In the genomic region with DNA sequence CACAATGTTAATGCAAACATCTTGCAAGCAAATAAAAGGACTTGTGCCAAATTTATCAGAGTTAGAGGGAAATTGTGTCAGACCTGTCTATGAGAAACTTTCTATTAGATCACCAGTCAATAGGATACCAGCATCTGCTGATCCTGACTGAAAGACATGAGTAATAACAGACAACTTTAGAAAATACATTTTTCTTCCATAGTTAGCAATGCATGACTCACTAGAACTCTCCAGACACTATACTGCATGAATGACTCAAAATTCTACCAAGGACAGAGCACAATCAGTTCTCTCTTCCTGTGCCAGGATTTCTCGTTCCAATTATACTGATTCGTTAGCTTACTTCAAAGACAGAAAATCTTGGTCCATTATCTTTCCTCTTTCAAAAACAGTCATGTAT, we compare ENCODE assay signal across 9 cellular contexts.
A peak's percentile ranks its signal among the peaks of the same experiment; 100 is the strongest.
DNase-seq lines count a peak whose midpoint lies in the region; ATAC-seq lines count a peak whose summit lies in the region.
"Had no signal": no experiment of that assay in that cellular context is flagged by ENCODE, and none has a peak within 500 bp of the region (broad histone marks: within the 10 kb centered on the region; RNA-seq: fewer than 3 reads in every experiment).

No MANE protein-coding gene starts in this region.

- ATAC-seq in GM18508 (IDR thresholded peaks at IDR 0.05; ENCODE audit: insufficient read depth, unreplicated experiment) = peak; percentile 65
- peak; percentile 77 for ATAC-seq in HG02798 (IDR thresholded peaks at IDR 0.05; ENCODE audit: poor library complexity, unreplicated experiment)

- DNase-seq in SK-MEL-5 (ENCODE audit: low read depth, low spot score) (peak; percentile 73), kidney tubule cell (ENCODE audit: low spot score) (peak; percentile 88), MG63 (no peak), NCI-H526 (lab: John Stamatoyannopoulos, UW) (no peak), cerebellar nuclear complex (lab: John Stamatoyannopoulos, UW) (no peak)
- no peak for DNase-seq in effector memory CD4-positive, alpha-beta T cell

- H3K36me3 ChIP-seq in MG63 = no peaks in the 10 kb centered on the region
- H3K36me3 ChIP-seq in effector memory CD4-positive, alpha-beta T cell (ENCODE audit: control insufficient read depth, insufficient read depth, low read length) = no peaks in the 10 kb centered on the region

- no peaks in the 10 kb centered on the region for H3K27me3 ChIP-seq in MG63
- H3K27me3 ChIP-seq in effector memory CD4-positive, alpha-beta T cell (replicated peaks; ENCODE audit: control insufficient read depth, insufficient read depth, low read length, poor library complexity, severe bottlenecking) = no peaks in the 10 kb centered on the region

- H3K9me3 ChIP-seq in MG63 = no peaks in the 10 kb centered on the region
- H3K9me3 ChIP-seq in effector memory CD4-positive, alpha-beta T cell (ENCODE audit: control insufficient read depth, low read length) = no peaks in the 10 kb centered on the region

- no peak overlapping the region for H3K27ac ChIP-seq in effector memory CD4-positive, alpha-beta T cell (ENCODE audit: insufficient read depth, low read length, poor library complexity, severe bottlenecking)
- H3K27ac ChIP-seq: SK-N-MC had no signal

- no peaks in the 10 kb centered on the region for H3K4me1 ChIP-seq in effector memory CD4-positive, alpha-beta T cell (ENCODE audit: control insufficient read depth, insufficient read depth, low read length, poor library complexity, severe bottlenecking)

- H3K4me3 ChIP-seq in MG63 = no peak overlapping the region
- no peak overlapping the region for H3K4me3 ChIP-seq in effector memory CD4-positive, alpha-beta T cell (ENCODE audit: insufficient read depth, low read depth, low read length, poor library complexity, severe bottlenecking)
- H3K4me3 ChIP-seq: SK-N-MC had no signal

- in situ Hi-C loops in SK-MEL-5 (cut with HindIII; ENCODE audit: low pct_unique_long_range_greater_than_20kb, low sequenced_read_pairs) = no loop called here

Comparison
In these comparisons a context has a peak if more than half of its experiments do, and no peak if none do; other contexts are left out.
1. DNase-seq: peak in SK-MEL-5 (single experiment) and kidney tubule cell (single experiment); none in MG63 (single experiment), NCI-H526 (0 of 2), effector memory CD4-positive, alpha-beta T cell (0 of 3) and cerebellar nuclear complex (0 of 2).